In genomic region chr1:168553680-168554553, GRCh38 we compare ENCODE assay signal across 22 cellular contexts. TPM values are rescaled to one million over a fixed set of nuclear protein-coding genes. Genes with fewer than 3 reads are reported as not detected.
DNase-seq lines count a peak whose midpoint lies in the region; ATAC-seq, FAIRE-seq and TF ChIP-seq lines count a peak whose summit lies in the region.
"Had no signal": no experiment of that assay in that cellular context is flagged by ENCODE, and none has a peak within 500 bp of the region (broad histone marks: within the 10 kb centered on the region; RNA-seq: fewer than 3 reads in every experiment).

No MANE protein-coding gene starts in this region.

- intact Hi-C loops in right lobe of liver (cut with DNase I) = no loop called here

- no peaks in the 10 kb centered on the region for H3K9me2 ChIP-seq in Loucy (replicated peaks; ENCODE audit: low read depth, low read length)

- peak overlapping the region; percentile 35 for H3K4me2 ChIP-seq in Loucy (ENCODE audit: low read depth, low read length, poor library complexity, severe bottlenecking)
- H3K4me2 ChIP-seq: GM23338 had no signal

- TF ChIP-seq CTCF in D721Med (IDR thresholded peaks at IDR 0.05; ENCODE audit: insufficient read depth, missing control alignments) (no peak), Loucy (conservative IDR thresholded peaks at IDR 0.05; ENCODE audit: low read length) (no peak), right lobe of liver (IDR thresholded peaks at IDR 0.05) (no peak)

- peak overlapping the region; percentile 53 for H3K9ac ChIP-seq in Loucy (ENCODE audit: low read depth, low read length, poor library complexity, severe bottlenecking)

- H3K4me1 ChIP-seq in Loucy (ENCODE audit: insufficient read depth, low read length, poor library complexity, severe bottlenecking) (peaks cover 89% of the 10 kb centered on the region), right lobe of liver (peaks cover 0 to 40% (median 15%) of the 10 kb centered on the region in 4 donors), HAP-1 (no peaks in the 10 kb centered on the region)
- H3K4me1 ChIP-seq: heart right ventricle had no signal

- TF ChIP-seq POLR2A in right lobe of liver (IDR thresholded peaks at IDR 0.05) = no peak

- FAIRE-seq in D721Med (lab: Jason Lieb, UNC) = peak; percentile 6
- FAIRE-seq: G401.6, keratinocyte had no signal

- no peaks in the 10 kb centered on the region for H3K79me2 ChIP-seq in Loucy (ENCODE audit: insufficient read depth, low read length)

- 67% methylated on average over 4 of the region's 5 CpGs for WGBS in right lobe of liver (ENCODE audit: insufficient coverage, low coverage, low lambda C conversion rate, missing lambda C conversion rate)

- in situ Hi-C loops in HAP-1 (cut with MboI; ENCODE audit: low sequenced_read_pairs) = no loop called here

- H3K9me3 ChIP-seq in Loucy (ENCODE audit: insufficient read depth, low read depth, low read length) (peaks cover 3% of the 10 kb centered on the region), right lobe of liver (no peaks in the 10 kb centered on the region), HAP-1 (no peaks in the 10 kb centered on the region)
- H3K9me3 ChIP-seq: SJCRH30 had no signal

- H2AFZ ChIP-seq in Loucy (ENCODE audit: low read length) = peak overlapping the region; percentile 58; the same call in 1 of the 2 replicates
- H2AFZ ChIP-seq: GM23338 had no signal

- no peaks in the 10 kb centered on the region for H4K20me1 ChIP-seq in Loucy (ENCODE audit: insufficient read depth, low read length, poor library complexity, severe bottlenecking)

- no peaks in the 10 kb centered on the region for H3K36me3 ChIP-seq in Loucy (ENCODE audit: insufficient read depth, low read length)
- H3K36me3 ChIP-seq in right lobe of liver = no peaks in the 10 kb centered on the region
- H3K36me3 ChIP-seq in HAP-1 (replicated peaks) = no peaks in the 10 kb centered on the region
- H3K36me3 ChIP-seq: heart right ventricle, SJCRH30, thoracic aorta had no signal

- DNase-seq in D721Med (ENCODE audit: insufficient read length, low spot score) (no peak), right lobe of liver (no peak), HAP-1 (ENCODE audit: low spot score in 2 of 2) (no peak), AG08396 (ENCODE audit: low spot score) (no peak), NCI-H2107 treated with DMSO at 0.1 percent for 48 hours (lab: John Stamatoyannopoulos, UW; ENCODE audit: unreplicated experiment) (no peak)
- DNase-seq: AML-193; effector memory CD4-positive, alpha-beta T cell; heart right ventricle; mesendoderm; NCI-H2081; NCI-H524; T1000 had no signal

- H3K27me3 ChIP-seq in Loucy (ENCODE audit: insufficient read depth, low read length, poor library complexity, severe bottlenecking) (no peaks in the 10 kb centered on the region), right lobe of liver (no peaks in the 10 kb centered on the region), HAP-1 (ENCODE audit: low read depth) (0 out of 2 replicates have a peak, but pooled peaks cover 2% of the 10 kb centered on the region)
- H3K27me3 ChIP-seq: heart right ventricle, SJCRH30 had no signal

- H3K4me3 ChIP-seq in Loucy (ENCODE audit: low read length, poor library complexity, severe bottlenecking) (peak overlapping the region; percentile 3), right lobe of liver (no peak overlapping the region), HAP-1 (no peak overlapping the region)
- H3K4me3 ChIP-seq: GM23338, heart right ventricle, SJCRH30, thoracic aorta had no signal

- peaks cover 9% of the 10 kb centered on the region; the same call in 1 of the 2 replicates for H3F3A ChIP-seq in Loucy (ENCODE audit: low read depth)

- ATAC-seq in GM18867 (IDR thresholded peaks at IDR 0.05; ENCODE audit: unreplicated experiment) = peak; percentile 39
- ATAC-seq in right lobe of liver = no peak
- no peak for ATAC-seq in GM19328 (IDR thresholded peaks at IDR 0.05; ENCODE audit: unreplicated experiment)
- ATAC-seq: GM23338, heart right ventricle had no signal

- peak overlapping the region; percentile 7 to 58 (median 29) for H3K27ac ChIP-seq in right lobe of liver
- H3K27ac ChIP-seq: heart right ventricle, SJCRH30, thoracic aorta had no signal

RNA-seq across cellular contexts. Expression of gene XCL2, which starts 10.1 kb away (rescaled TPM):
- total RNA-seq in right lobe of liver = 1 to 10 TPM in 2 of 6 experiments, not detected in 4; 1.4 to 1.6 TPM
- total RNA-seq: fibroblast of lung, GM23338, OCI-LY7, SJCRH30, thoracic aorta had no signal

RNA-seq across cellular contexts. Expression of gene XCL1, which starts 22.5 kb away (rescaled TPM):
- total RNA-seq in right lobe of liver = under 1 TPM in 3 of 6 experiments, not detected in 3; 0.13 to 0.44 (median 0.22) TPM
- total RNA-seq: fibroblast of lung, GM23338, OCI-LY7 had no signal
